8 cellular contexts compared by ENCODE assay signal in the genomic region with DNA sequence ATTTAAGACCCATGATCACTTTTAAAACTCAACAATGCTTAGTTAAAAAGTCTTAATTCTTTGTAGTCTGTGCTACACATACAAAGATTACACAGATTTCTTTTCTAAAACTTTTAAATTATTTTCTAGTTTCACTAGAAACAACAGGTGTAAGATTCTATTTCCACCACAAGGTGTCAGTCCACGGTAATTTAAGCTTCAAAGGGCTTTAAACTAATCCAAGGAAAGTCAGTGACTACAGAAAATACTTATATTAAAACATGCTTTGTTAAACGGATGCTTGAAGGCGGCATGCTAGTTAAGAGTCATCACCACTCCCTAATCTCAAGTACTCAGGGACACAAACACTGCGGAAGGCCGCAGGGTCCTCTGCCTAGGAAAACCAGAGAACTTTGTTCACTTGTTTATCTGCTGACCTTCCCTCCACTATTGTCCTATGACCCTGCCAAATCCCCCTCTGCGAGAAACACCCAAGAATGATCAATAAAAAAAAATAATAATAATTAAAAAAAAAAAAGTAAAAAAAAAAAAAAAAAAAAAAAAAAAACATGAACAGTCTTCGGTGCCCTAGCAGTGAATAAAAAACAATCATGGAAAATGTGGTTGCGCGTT. TPM values are rescaled to one million over a fixed set of nuclear protein-coding genes. Genes with fewer than 3 reads are reported as not detected.
DNase-seq lines count a peak whose midpoint lies in the region; ATAC-seq and TF ChIP-seq lines count a peak whose summit lies in the region.
"Not testable (repeated sequence)": the region's sequence is repeated elsewhere in the genome, so short reads cannot be mapped to it uniquely, and the experiment has no call there.

No MANE protein-coding gene starts in this region.

- not testable (repeated sequence) for H3K56ac ChIP-seq in H9 (ENCODE audit: insufficient read length, low read depth, low read length)

- not testable (repeated sequence) for H3K9me3 ChIP-seq in H9 (ENCODE audit: control insufficient read depth, low read depth, low read length); naive thymus-derived CD4-positive, alpha-beta T cell (ENCODE audit: control insufficient read depth in 2 of 3, low read length in 3 of 3); upper lobe of right lung

- not testable (repeated sequence) for H3K79me2 ChIP-seq in H9 (ENCODE audit: insufficient read depth, low read length)

- in situ Hi-C loops in astrocyte of the spinal cord (cut with HindIII; ENCODE audit: low sequenced_read_pairs): not testable (repeated sequence)

- not testable (repeated sequence) for H3K4me1 ChIP-seq in H9 (ENCODE audit: insufficient read depth, low read length); naive thymus-derived CD4-positive, alpha-beta T cell (ENCODE audit: control insufficient read depth in 2 of 2, insufficient read depth in 2 of 2, low read length in 2 of 2); upper lobe of right lung

- H4K20me1 ChIP-seq in H9 (ENCODE audit: control insufficient read depth, insufficient read depth, insufficient read length): not testable (repeated sequence)

- not testable (repeated sequence) for H3K27ac ChIP-seq in H9 (ENCODE audit: insufficient read length, low read depth, low read length); naive thymus-derived CD4-positive, alpha-beta T cell (ENCODE audit: low read depth, low read length); upper lobe of right lung

- not testable (repeated sequence) for H3K23me2 ChIP-seq in H9 (ENCODE audit: insufficient read length, low read depth, low read length, poor library complexity, severe bottlenecking)

- H3K9me3 Mint-ChIP-seq in H9; naive thymus-derived CD4-positive, alpha-beta T cell: not testable (repeated sequence)

- H2AFZ ChIP-seq in H9 (ENCODE audit: low read length): not testable (repeated sequence)

- not testable (repeated sequence) for H2BK120ac ChIP-seq in H9 (ENCODE audit: low read depth, low read length, poor library complexity, severe bottlenecking)

- not testable (repeated sequence) for ATAC-seq in naive thymus-derived CD4-positive, alpha-beta T cell; upper lobe of right lung

- H3K4ac ChIP-seq in H9 (ENCODE audit: low read depth, low read length): not testable (repeated sequence)

- not testable (repeated sequence) for H3K4me2 ChIP-seq in H9 (ENCODE audit: insufficient read depth, insufficient read length, low read length)

- H4K5ac ChIP-seq in H9 (ENCODE audit: insufficient read length, low read depth, low read length): not testable (repeated sequence)

- H3K36me3 Mint-ChIP-seq in H9 (ENCODE audit: insufficient read depth in 1 of 3, low read depth in 3 of 3); naive thymus-derived CD4-positive, alpha-beta T cell: not testable (repeated sequence)

- H3K4me3 ChIP-seq in astrocyte of the spinal cord (ENCODE audit: low read depth, low read length); naive thymus-derived CD4-positive, alpha-beta T cell (ENCODE audit: low read length); upper lobe of right lung: not testable (repeated sequence)

- peaks cover 23% of the 10 kb centered on the region for H3K27me3 Mint-ChIP-seq in H9 (ENCODE audit: low read depth)
- peaks cover 11 to 31% (median 27%) of the 10 kb centered on the region in 5 donors for H3K27me3 Mint-ChIP-seq in naive thymus-derived CD4-positive, alpha-beta T cell

- not testable (repeated sequence) for H2BK15ac ChIP-seq in H9 (ENCODE audit: low read depth, low read length)

- not testable (repeated sequence) for H2BK20ac ChIP-seq in H9 (ENCODE audit: low read depth, low read length, poor library complexity, severe bottlenecking)

- H2BK5ac ChIP-seq in H9 (ENCODE audit: insufficient read length, low read length): not testable (repeated sequence)

- no CpG with 5 or more reads among the region's 9 CpGs for WGBS in H9 (ENCODE audit: extremely low coverage, insufficient read length, low lambda C conversion rate)

- H2AK5ac ChIP-seq in H9 (ENCODE audit: insufficient read length, low read length): not testable (repeated sequence)

- TF ChIP-seq CTCF in H9 (conservative IDR thresholded peaks at IDR 0.05) (peak; percentile 76), astrocyte of the spinal cord (IDR thresholded peaks at IDR 0.05; ENCODE audit: low read depth, low read length) (peak; percentile 19), upper lobe of right lung (IDR thresholded peaks at IDR 0.05) (peak; percentile 59)

- H3K4me3 Mint-ChIP-seq in H9: not testable (repeated sequence)
- peak overlapping the region in 2 of 10 donors; percentile 29 to 32 for H3K4me3 Mint-ChIP-seq in naive thymus-derived CD4-positive, alpha-beta T cell

- POLR2A ChIA-PET in naive thymus-derived CD4-positive, alpha-beta T cell (lab: Charles Lee): not testable (repeated sequence)

- H3K14ac ChIP-seq in H9 (ENCODE audit: insufficient read depth, low read length): not testable (repeated sequence)

- H3K23ac ChIP-seq in H9 (ENCODE audit: insufficient read length, low read depth, low read length): not testable (repeated sequence)

- H3T11ph ChIP-seq in H9 (ENCODE audit: low read length): not testable (repeated sequence)

- H4K91ac ChIP-seq in H9 (ENCODE audit: insufficient read length, low read depth, low read length): not testable (repeated sequence)

- H3K27ac Mint-ChIP-seq in H9: not testable (repeated sequence)
- H3K27ac Mint-ChIP-seq in naive thymus-derived CD4-positive, alpha-beta T cell: peak overlapping the region in 1 of 9 donors; percentile 32

- H3K36me3 ChIP-seq in naive thymus-derived CD4-positive, alpha-beta T cell (ENCODE audit: control insufficient read depth in 2 of 3, insufficient read depth in 3 of 3, low read length in 3 of 3); upper lobe of right lung: not testable (repeated sequence)

- not testable (repeated sequence) for H4K8ac ChIP-seq in H9 (replicated peaks; ENCODE audit: insufficient read length, low read depth, low read length)

- H3K4me1 Mint-ChIP-seq in H9: peaks cover 16 to 17% of the 10 kb centered on the region in 2 experiments
- H3K4me1 Mint-ChIP-seq in naive thymus-derived CD4-positive, alpha-beta T cell: not testable (repeated sequence)

- H3K18ac ChIP-seq in H9 (ENCODE audit: insufficient read length, low read depth, low read length): not testable (repeated sequence)

- CTCF ChIA-PET in naive thymus-derived CD4-positive, alpha-beta T cell (lab: Charles Lee): interaction anchor here (0.6 to 3.5 kb wide), 3 partner anchors 251 to 314 kb away, joined by 3 to 47 read pairs (median 5); no protein-coding TSS in a partner anchor

- H3K79me1 ChIP-seq in H9 (ENCODE audit: insufficient read depth, low read depth, low read length, poor library complexity, severe bottlenecking): not testable (repeated sequence)

- H3K9ac ChIP-seq in H9 (ENCODE audit: extremely low read depth, insufficient read length, low read length): not testable (repeated sequence)

- not testable (repeated sequence) for H2BK12ac ChIP-seq in H9 (ENCODE audit: insufficient read length, low read depth, low read length)

- not testable (repeated sequence) for H3K27me3 ChIP-seq in H9 (ENCODE audit: insufficient read depth, low read length); naive thymus-derived CD4-positive, alpha-beta T cell (ENCODE audit: control insufficient read depth in 2 of 2, insufficient read depth in 2 of 2, low read length in 2 of 2); upper lobe of right lung

- intact Hi-C loops in naive thymus-derived CD4-positive, alpha-beta T cell (cut with micrococcal nuclease): loop anchor here (5.0 kb wide), 2 partner anchors 95 to 260 kb away; partner anchors contain the start of gene CFAP69 (in 2 of the 2)
- intact Hi-C loops in upper lobe of right lung (cut with DNase I): not testable (repeated sequence)

- peak; percentile 36 for DNase-seq in DMS 273 treated with DMSO at 0.1 percent for 48 hours (lab: John Stamatoyannopoulos, UW)
- not testable (repeated sequence) for DNase-seq in H9, upper lobe of right lung
- DNase-seq in NCI-H1105 treated with DMSO at 0.1 percent for 48 hours (lab: John Stamatoyannopoulos, UW): peak; percentile 71
- DNase-seq in OCI-M1 (lab: John Stamatoyannopoulos, UW): peak; percentile 83
- peak; percentile 80 for DNase-seq in astrocyte of the spinal cord (ENCODE audit: low read depth, low spot score)
- DNase-seq in foreskin melanocyte: peak; percentile 46
- peak in 6 of 9 donors; percentile 15 to 40 (median 32) for DNase-seq in naive thymus-derived CD4-positive, alpha-beta T cell

RNA-seq across cellular contexts. Expression of gene STEAP1, which starts 1.5 kb away (rescaled TPM):
- 3.7 and 4.1 TPM in 2 replicates for total RNA-seq in H9 (2021)
- total RNA-seq in naive thymus-derived CD4-positive, alpha-beta T cell: under 1 TPM in 1 of 5 experiments, not detected in 4; 0.46 TPM
- polyA plus RNA-seq in naive thymus-derived CD4-positive, alpha-beta T cell: not detected
- 5.7 TPM for total RNA-seq in upper lobe of right lung

RNA-seq across cellular contexts. Expression of gene STEAP2, which starts 58.8 kb away (rescaled TPM):
- total RNA-seq in H9 (2021) (6.6 and 6.7 TPM in 2 replicates), upper lobe of right lung (11.5 TPM)
- total RNA-seq in naive thymus-derived CD4-positive, alpha-beta T cell: under 1 TPM in 1 of 5 experiments, not detected in 4; 0.05 TPM
- not detected for polyA plus RNA-seq in naive thymus-derived CD4-positive, alpha-beta T cell

Comparison
In these comparisons a context has a peak if more than half of its experiments do, and no peak if none do; other contexts are left out.
1. CTCF ChIP-seq: peak in every context shown above with its lines; median percentile 76 in H9; 59 in upper lobe of right lung; 19 in astrocyte of the spinal cord.